In genomic region chr6:44276667-44277640, GRCh38 we compare ENCODE assay signal across 1 cellular context.
TF ChIP-seq lines count a peak whose summit lies in the region.

No MANE protein-coding gene starts in this region.

TF ChIP-seq in HEK293, 187 proteins besides CTCF, POLR2A, EP300 and RAD21 (continued from another document):
- TF ChIP-seq TSHZ1 (tag by site-specific recombination; IDR thresholded peaks at IDR 0.05; ENCODE audit: borderline replicate concordance): no peak
- no peak for TF ChIP-seq ZNF394 (tag by site-specific recombination; IDR thresholded peaks at IDR 0.05; ENCODE audit: borderline replicate concordance)
